In the genomic region with DNA sequence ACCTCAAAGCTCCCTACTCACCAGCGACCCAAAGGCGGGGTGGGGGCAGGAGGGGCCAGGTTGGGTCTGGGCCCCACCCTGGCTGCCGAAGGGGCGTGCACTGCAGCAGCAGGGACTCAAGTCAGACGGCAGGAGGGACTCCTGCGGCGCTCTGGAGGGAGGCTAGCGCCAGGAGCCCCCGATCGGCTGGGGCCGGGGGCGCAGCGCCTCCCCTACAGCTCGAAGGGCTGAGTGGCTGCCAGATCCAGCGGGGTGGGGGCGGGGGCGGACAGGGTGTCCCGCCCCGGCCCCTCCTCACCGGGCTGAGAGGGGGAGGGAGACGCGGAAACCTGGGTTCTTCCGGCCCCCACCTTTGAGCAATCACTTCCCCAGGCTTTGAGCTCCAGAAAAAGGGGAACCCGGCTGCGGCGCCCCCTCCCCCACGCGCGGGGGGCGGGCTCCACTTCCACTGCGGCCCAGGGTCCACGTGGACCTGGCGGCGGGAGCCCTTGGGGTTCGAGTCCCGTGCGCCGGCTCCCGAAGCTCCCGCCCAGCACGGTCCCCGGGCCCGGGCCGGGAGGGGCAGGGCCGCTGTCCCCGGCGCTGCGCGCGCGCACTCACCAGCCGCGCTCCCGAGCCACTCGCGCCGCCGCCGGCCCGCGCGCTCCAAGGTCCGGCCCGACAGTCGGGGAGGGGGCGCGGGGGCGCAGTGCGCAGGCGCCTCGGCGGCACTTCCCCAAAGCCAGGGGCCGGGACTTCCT, we compare ENCODE assay signal across 8 cellular contexts. TPM values are rescaled to one million over a fixed set of nuclear protein-coding genes. Genes with fewer than 3 reads are reported as not detected.
DNase-seq lines count a peak whose midpoint lies in the region; ATAC-seq and TF ChIP-seq lines count a peak whose summit lies in the region.

A gene with protein sequence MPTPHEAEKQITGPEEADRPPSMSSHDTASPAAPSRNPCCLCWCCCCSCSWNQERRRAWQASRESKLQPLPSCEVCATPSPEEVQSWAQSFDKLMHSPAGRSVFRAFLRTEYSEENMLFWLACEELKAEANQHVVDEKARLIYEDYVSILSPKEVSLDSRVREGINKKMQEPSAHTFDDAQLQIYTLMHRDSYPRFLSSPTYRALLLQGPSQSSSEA (minus strand): TSS at position 246 of the 740 bp plus-strand sequence. CDS start 2,632 bp downstream, outside the sequence.

- H3K9me2 ChIP-seq in Karpas-422 (replicated peaks; ENCODE audit: insufficient read depth, low read length), result no peaks in the 10 kb centered on the region

- peaks cover 20% of the 10 kb centered on the region for H3K79me2 ChIP-seq in Karpas-422 (ENCODE audit: low read length)

- peaks cover 8% of the 10 kb centered on the region for H3K4me1 Mint-ChIP-seq in progenitor cell of endocrine pancreas (ENCODE audit: low read depth)

- H3K36me3 ChIP-seq in Karpas-422 (ENCODE audit: insufficient read depth, low read length) (peaks cover 7% of the 10 kb centered on the region; the same call in 1 of the 2 replicates), left ventricle myocardium inferior (no peaks in the 10 kb centered on the region)

- ATAC-seq in GM21360 (IDR thresholded peaks at IDR 0.05; ENCODE audit: unreplicated experiment), result peak; percentile 36

- peak within 1 kb of the TSS; percentile 41 for H3K27ac Mint-ChIP-seq in progenitor cell of endocrine pancreas

- H3K4me2 ChIP-seq in Karpas-422 (ENCODE audit: low read depth, low read length, poor library complexity, severe bottlenecking), result peak within 1 kb of the TSS; percentile 93

- H3K4me3 ChIP-seq in Karpas-422 (ENCODE audit: low read length) (peak within 1 kb of the TSS; percentile 95), left ventricle myocardium inferior (peak within 1 kb of the TSS; percentile 90)

- peak within 1 kb of the TSS; percentile 75 for H3K4me3 Mint-ChIP-seq in progenitor cell of endocrine pancreas (ENCODE audit: low read depth)

- no peak within 1 kb of the TSS for H2AFZ ChIP-seq in Karpas-422 (ENCODE audit: low read length)

- H3K27ac ChIP-seq in Karpas-422 (ENCODE audit: low read length) (peak within 1 kb of the TSS; percentile 100), left ventricle myocardium inferior (replicated peaks) (peak within 1 kb of the TSS; percentile 85)

- H3K27me3 Mint-ChIP-seq in progenitor cell of endocrine pancreas, result peaks cover 30% of the 10 kb centered on the region

- no peaks in the 10 kb centered on the region for H3K27me3 ChIP-seq in Karpas-422 (ENCODE audit: low read length)
- H3K27me3 ChIP-seq in left ventricle myocardium inferior (ENCODE audit: low read depth), result peaks cover 8% of the 10 kb centered on the region

- TF ChIP-seq CTCF in left ventricle myocardium inferior (IDR thresholded peaks at IDR 0.05; ENCODE audit: borderline replicate concordance), result no peak
- no peak for TF ChIP-seq CTCF in progenitor cell of endocrine pancreas (IDR thresholded peaks at IDR 0.05; ENCODE audit: unreplicated experiment)

- H4K20me1 ChIP-seq in Karpas-422 (ENCODE audit: insufficient read depth, low read depth, low read length), result no peaks in the 10 kb centered on the region; the same call in 1 of the 2 replicates

- intact Hi-C loops in left ventricle myocardium inferior (cut with micrococcal nuclease), result no loop called here

- H3K9me3 ChIP-seq in Karpas-422 (ENCODE audit: low read length), result no peaks in the 10 kb centered on the region
- H3K9me3 ChIP-seq in left ventricle myocardium inferior (replicated peaks), result no peaks in the 10 kb centered on the region

- H3K36me3 Mint-ChIP-seq in progenitor cell of endocrine pancreas (ENCODE audit: insufficient read depth), result no peaks in the 10 kb centered on the region

- H3K4me1 ChIP-seq in Karpas-422 (ENCODE audit: low read length) (peaks cover 66% of the 10 kb centered on the region), left ventricle myocardium inferior (peaks cover 51% of the 10 kb centered on the region)

- peak; percentile 59 for DNase-seq in COR-L47 (lab: John Stamatoyannopoulos, UW)
- DNase-seq in Karpas-422, result peak; percentile 99
- peak; percentile 59 to 78 (median 64) for DNase-seq in T-helper 1 cell
- DNase-seq in anterior cingulate cortex (lab: John Stamatoyannopoulos, UW), result peak in 45 of 58 donors; percentile 33 to 82 (median 61)
- DNase-seq in left ventricle myocardium inferior, result peak; percentile 84
- DNase-seq in progenitor cell of endocrine pancreas (ENCODE audit: low spot score, unreplicated experiment), result peak; percentile 51
- DNase-seq in amniotic stem cell (lab: John Stamatoyannopoulos, UW), result no peak

- H3K9ac ChIP-seq in Karpas-422 (ENCODE audit: low read length), result peak within 1 kb of the TSS; percentile 99

- H3K9me3 Mint-ChIP-seq in progenitor cell of endocrine pancreas (ENCODE audit: low read depth), result no peaks in the 10 kb centered on the region

RNA-seq across cellular contexts. Expression of the gene that starts here (rescaled TPM):
- total RNA-seq in Karpas-422 (2014; rRNA removed; shearing (Covaris generic); ENCODE audit: low replicate concordance), result 172 and 272 TPM in 2 replicates
- 6.1 TPM for total RNA-seq in left ventricle myocardium inferior
- 6.5 and 7.6 TPM in 2 replicates for total RNA-seq in progenitor cell of endocrine pancreas

Comparison
In these comparisons a context has a peak if more than half of its experiments do, and no peak if none do; other contexts are left out.
1. RNA of the gene that starts here (total RNA-seq): 172 to 272 TPM in Karpas-422; 6.5 to 7.6 TPM in progenitor cell of endocrine pancreas and 6.1 TPM in left ventricle myocardium inferior (single experiment); every median in the first group is over 10 times any median in the second.